ENCODE assay signal across 27 cellular contexts in the genomic region with DNA sequence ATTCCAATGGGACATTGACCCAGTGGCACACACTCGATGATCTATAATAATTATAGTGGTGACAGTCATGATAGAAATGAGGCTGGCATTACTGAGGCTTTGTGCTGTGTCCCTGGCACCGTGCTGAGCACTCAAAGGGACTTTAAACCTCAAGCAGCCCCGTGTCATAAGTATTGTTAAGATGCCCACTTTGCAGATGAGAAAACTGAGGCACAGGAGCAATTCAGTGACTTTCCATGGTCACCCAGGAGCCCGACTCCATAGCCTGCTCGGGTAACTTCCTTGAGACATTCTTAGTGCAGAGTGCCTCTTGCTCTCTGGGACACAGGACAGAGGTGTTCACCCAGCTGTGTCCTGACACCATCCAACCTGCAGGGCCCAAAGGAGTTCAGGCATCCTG.
DNase-seq lines count a peak whose midpoint lies in the region; ATAC-seq, FAIRE-seq and TF ChIP-seq lines count a peak whose summit lies in the region.
"Had no signal": no experiment of that assay in that cellular context is flagged by ENCODE, and none has a peak within 500 bp of the region (broad histone marks: within the 10 kb centered on the region; RNA-seq: fewer than 3 reads in every experiment).

No MANE protein-coding gene starts in this region.

- peak overlapping the region; percentile 14 for H2AFZ ChIP-seq in IMR-90 (replicated peaks; ENCODE audit: low read length, poor library complexity)
- H2AFZ ChIP-seq in K562 (ENCODE audit: low read depth, low read length), result no peak overlapping the region
- H2AFZ ChIP-seq in neuronal stem cell (ENCODE audit: low read length), result no peak overlapping the region

- no peak for TF ChIP-seq EP300 in K562 (IDR thresholded peaks at IDR 0.05; ENCODE audit: low read length)

- H4K5ac ChIP-seq in IMR-90 (ENCODE audit: low read depth, low read length), result no peak overlapping the region

- intact Hi-C loops in IMR-90 (cut with micrococcal nuclease) (no loop called here), K562 (cut with micrococcal nuclease) (no loop called here), mucosa of descending colon (cut with DNase I, micrococcal nuclease) (loop anchor here (10.0 kb wide), 1 partner anchor 172 kb away; a partner anchor contains a TSS)

- H3K27ac ChIP-seq in IMR-90 (ENCODE audit: insufficient read depth, low read length) (no peak overlapping the region), K562 (ENCODE audit: extremely low read depth, low read depth, low read length) (no peak overlapping the region), neuronal stem cell (replicated peaks; ENCODE audit: low read length) (no peak overlapping the region)
- H3K27ac ChIP-seq: BLaER1 had no signal

- H3K18ac ChIP-seq in IMR-90 (ENCODE audit: low read depth, low read length), result no peak overlapping the region
- peak overlapping the region; percentile 72 for H3K18ac ChIP-seq in neuronal stem cell (ENCODE audit: low read length)

- no peak overlapping the region for H2BK15ac ChIP-seq in IMR-90 (ENCODE audit: low read depth, low read length)
- H2BK15ac ChIP-seq in neuronal stem cell (ENCODE audit: low read length), result peak overlapping the region; percentile 47

- no peak overlapping the region for H3K9ac ChIP-seq in IMR-90 (ENCODE audit: low read depth, low read length)
- H3K9ac ChIP-seq in K562 (ENCODE audit: insufficient read depth in 1 of 2, low read depth in 2 of 2, low read length in 2 of 2), result no peak overlapping the region
- peak overlapping the region; percentile 82 for H3K9ac ChIP-seq in neuronal stem cell (ENCODE audit: low read depth, low read length, poor library complexity)
- H3K9ac ChIP-seq: BLaER1 had no signal

- H2AK9ac ChIP-seq in IMR-90 (replicated peaks; ENCODE audit: low read depth, low read length, poor library complexity), result no peak overlapping the region

- H3K9me1 ChIP-seq in IMR-90 (ENCODE audit: insufficient read depth, low read length) (no peaks in the 10 kb centered on the region), K562 (ENCODE audit: control insufficient read depth, insufficient read depth, low read length) (no peaks in the 10 kb centered on the region)

- H2AK5ac ChIP-seq in IMR-90 (ENCODE audit: low read depth, low read length) (no peak overlapping the region), neuronal stem cell (ENCODE audit: low read depth, low read length) (peak overlapping the region; percentile 50)

- H3K4me2 ChIP-seq in IMR-90 (ENCODE audit: low read depth, low read length) (no peak overlapping the region), K562 (ENCODE audit: insufficient read depth, low read length) (no peak overlapping the region), neuronal stem cell (ENCODE audit: insufficient read depth, low read length, poor library complexity, severe bottlenecking) (no peak overlapping the region)
- H3K4me2 ChIP-seq: BLaER1 had no signal

- no peak for TF ChIP-seq CTCF in IMR-90 (conservative IDR thresholded peaks at IDR 0.05; ENCODE audit: low read depth, low read length)
- no peak for TF ChIP-seq CTCF in K562 (IDR thresholded peaks at IDR 0.05 in 2 of 3, conservative IDR thresholded peaks at IDR 0.05 in 1 of 3; ENCODE audit: insufficient read depth in 2 of 3, low read depth in 1 of 3, low read length in 3 of 3)
- no peak for TF ChIP-seq CTCF in mucosa of descending colon (IDR thresholded peaks at IDR 0.05)

- H2BK120ac ChIP-seq in IMR-90 (ENCODE audit: low read depth, low read length) (no peak overlapping the region), neuronal stem cell (ENCODE audit: low read depth, low read length) (no peak overlapping the region)

- in situ Hi-C loops in IMR-90 (cut with MboI; ENCODE audit: low sequenced_read_pairs) (no loop called here), K562 (cut with MboI) (loop anchor here (5.0 kb wide), 1 partner anchor 250 kb away; a partner anchor contains a TSS)

- no peak for ATAC-seq in IMR-90 (ENCODE audit: low read depth)
- ATAC-seq in K562, result no peak
- no peak for ATAC-seq in mucosa of descending colon
- ATAC-seq: GM12878 had no signal

- no peak overlapping the region for H3K56ac ChIP-seq in IMR-90 (ENCODE audit: extremely low read depth, insufficient read depth, low read length)

- H3K23ac ChIP-seq in IMR-90 (ENCODE audit: low read depth, low read length) (no peak overlapping the region), neuronal stem cell (ENCODE audit: low read depth, low read length, poor library complexity) (no peak overlapping the region)

- TF ChIP-seq POLR2A in IMR-90 (IDR thresholded peaks at IDR 0.05; ENCODE audit: low read depth, low read length) (no peak), K562 (conservative IDR thresholded peaks at IDR 0.05) (no peak)

- H3K14ac ChIP-seq in IMR-90 (replicated peaks; ENCODE audit: low read depth, low read length), result no peak overlapping the region
- peak overlapping the region; percentile 72 for H3K14ac ChIP-seq in neuronal stem cell (ENCODE audit: low read length)

- no TSS peak for BruUV-seq in IMR-90 (replicated peaks; lab: Mats Ljungman, UMichigan)
- no TSS peak for BruUV-seq in K562 (replicated peaks; lab: Mats Ljungman, UMichigan)

- H3K4ac ChIP-seq in IMR-90 (ENCODE audit: low read depth, low read length) (no peak overlapping the region), neuronal stem cell (ENCODE audit: low read length) (no peak overlapping the region)

- H3K4me1 ChIP-seq in IMR-90 (ENCODE audit: control insufficient read depth, insufficient read depth, low read length) (no peaks in the 10 kb centered on the region), K562 (replicated peaks in 1 of 2; ENCODE audit: control insufficient read depth in 2 of 2, insufficient read depth in 2 of 2, low read length in 2 of 2) (peaks cover 0 to 8% of the 10 kb centered on the region in 2 experiments; a peak in 2 of 5 replicates), neuronal stem cell (ENCODE audit: control insufficient read depth in 2 of 2, insufficient read depth in 1 of 2, low read depth in 1 of 2, low read length in 2 of 2) (peaks cover 0 to 5% of the 10 kb centered on the region in 2 donors), mucosa of descending colon (ENCODE audit: low read depth) (no peaks in the 10 kb centered on the region)
- H3K4me1 ChIP-seq: BE2C, Caco-2 had no signal

- no peak overlapping the region for H4K8ac ChIP-seq in IMR-90 (ENCODE audit: low read depth in 2 of 2, low read length in 2 of 2)
- no peak overlapping the region for H4K8ac ChIP-seq in neuronal stem cell (ENCODE audit: low read depth, low read length)

- no peak for DNase-seq in IMR-90
- DNase-seq in K562 (ENCODE audit: extremely low read depth in 1 of 4, low spot score in 3 of 4), result no peak
- no peak for DNase-seq in neuronal stem cell (ENCODE audit: low spot score)
- DNase-seq in DMS 273 treated with DMSO at 0.1 percent for 48 hours (lab: John Stamatoyannopoulos, UW), result no peak
- no peak for DNase-seq in SW480 (ENCODE audit: low spot score)
- no peak for DNase-seq in mucosa of descending colon
- DNase-seq: 8988T; ACHN; BE2C; C1 segment of cervical spinal cord; Caco-2; Calu3; CD4-positive, alpha-beta memory T cell; CD4-positive, CD25-positive, alpha-beta regulatory T cell; CD8-positive, alpha-beta memory T cell; DMS153; DMS53; DMS79; DND-41; EL; GDM1 had no signal

- TF ChIP-seq RAD21 in IMR-90 (IDR thresholded peaks at IDR 0.05; ENCODE audit: low read length) (no peak), K562 (CRISPR knock-in tag; conservative IDR thresholded peaks at IDR 0.05 in 1 of 2, IDR thresholded peaks at IDR 0.05 in 1 of 2) (no peak)

- no peak for FAIRE-seq in K562 (lab: Jason Lieb, UNC)
- FAIRE-seq: A204.1, D721Med, GM12878, GM12892, GM18507 had no signal

- POLR2A ChIA-PET in IMR-90 (lab: Charles Lee; ENCODE audit: unreplicated experiment) (no interaction called here), K562 (lab: Yijun Ruan, JAX) (interaction anchor here (0.7 to 1.0 kb wide), 3 partner anchors 10 to 158 kb away, joined by 3 to 5 read pairs (median 4); no protein-coding TSS in a partner anchor)

- no peaks in the 10 kb centered on the region for H3K79me2 ChIP-seq in K562 (ENCODE audit: control insufficient read depth, insufficient read depth, low read length)

- dilution Hi-C loops in IMR-90 (cut with HindIII; ENCODE audit: low sequenced_read_pairs, unreplicated experiment), result no loop called here

- H4K91ac ChIP-seq in IMR-90 (ENCODE audit: insufficient read depth, low read depth, low read length), result no peak overlapping the region
- H4K91ac ChIP-seq in neuronal stem cell (ENCODE audit: low read depth, low read length, poor library complexity), result no peak overlapping the region

- H2BK5ac ChIP-seq in IMR-90 (ENCODE audit: low read depth, low read length, poor library complexity, severe bottlenecking), result no peak overlapping the region
- H2BK5ac ChIP-seq in neuronal stem cell (ENCODE audit: low read length), result no peak overlapping the region

- H3K4me3 ChIP-seq in IMR-90 (ENCODE audit: insufficient read depth, low read depth, low read length) (no peak overlapping the region), K562 (no peak overlapping the region), neuronal stem cell (ENCODE audit: low read length in 2 of 2) (no peak overlapping the region), mucosa of descending colon (no peak overlapping the region)
- H3K4me3 ChIP-seq: BLaER1, GM12878 had no signal

- no peak overlapping the region for H2BK20ac ChIP-seq in IMR-90 (ENCODE audit: low read depth, low read length)

- H3K36me3 ChIP-seq in IMR-90 (ENCODE audit: control insufficient read depth, insufficient read depth, low read length) (no peaks in the 10 kb centered on the region), K562 (ENCODE audit: control insufficient read depth, insufficient read depth, low read length) (no peaks in the 10 kb centered on the region), neuronal stem cell (replicated peaks in 1 of 2; ENCODE audit: control insufficient read depth in 2 of 2, insufficient read depth in 2 of 2, low read length in 2 of 2) (no peaks in the 10 kb centered on the region), mucosa of descending colon (ENCODE audit: low read depth) (no peaks in the 10 kb centered on the region)
- H3K36me3 ChIP-seq: BE2C, BLaER1 had no signal

- 54% methylated on average over 5 of the region's 5 CpGs; no CpG with 5 or more reads in 1 of the 2 experiments for WGBS in IMR-90 (ENCODE audit: extremely low coverage in 2 of 2, insufficient read length in 1 of 2), 2 experiments
- WGBS in K562 (ENCODE audit: insufficient coverage, low coverage, missing lambda C conversion rate), result 7% methylated on average over 5 of the region's 5 CpGs
- WGBS in neuronal stem cell (ENCODE audit: extremely low coverage in 2 of 2, insufficient read length in 2 of 2, insufficient replicate concordance in 1 of 2), 2 donors, result no CpG with 5 or more reads among the region's 5 CpGs

- H4K20me1 ChIP-seq in IMR-90 (ENCODE audit: insufficient read depth, low read length) (no peaks in the 10 kb centered on the region), K562 (replicated peaks; ENCODE audit: control insufficient read depth, insufficient read depth, low read length) (no peaks in the 10 kb centered on the region)
- H4K20me1 ChIP-seq: BLaER1 had no signal

- peaks cover 15% of the 10 kb centered on the region for H3K27me3 ChIP-seq in IMR-90 (ENCODE audit: control insufficient read depth, insufficient read depth, low read length)
- peaks cover 9 to 18% of the 10 kb centered on the region in 2 experiments; a peak in 4 of 5 replicates for H3K27me3 ChIP-seq in K562 (ENCODE audit: control insufficient read depth in 2 of 2, insufficient read depth in 2 of 2, low read length in 2 of 2)
- H3K27me3 ChIP-seq in neuronal stem cell (ENCODE audit: control insufficient read depth in 3 of 3, insufficient read depth in 3 of 3, low read depth in 1 of 3, low read length in 3 of 3), result peaks cover 0 to 8% (median 0%) of the 10 kb centered on the region in 3 experiments
- H3K27me3 ChIP-seq: BE2C, BLaER1 had no signal

- CTCF ChIA-PET in IMR-90 (lab: Yijun Ruan, JAX) (no interaction called here), K562 (lab: Yijun Ruan, JAX; ENCODE audit: low intra/inter-chr PET ratio) (no interaction called here)

- H3K9me3 ChIP-seq in IMR-90 (ENCODE audit: control insufficient read depth, insufficient read depth, low read length) (no peaks in the 10 kb centered on the region), K562 (replicated peaks; ENCODE audit: control insufficient read depth, insufficient read depth, low read depth, low read length) (no peaks in the 10 kb centered on the region), neuronal stem cell (replicated peaks in 1 of 2; ENCODE audit: control insufficient read depth in 2 of 2, insufficient read depth in 1 of 2, low read depth in 1 of 2, low read length in 2 of 2) (no peaks in the 10 kb centered on the region), mucosa of descending colon (no peaks in the 10 kb centered on the region)
- H3K9me3 ChIP-seq: BE2C, BLaER1, Caco-2 had no signal

- H3K79me1 ChIP-seq in IMR-90 (ENCODE audit: low read depth in 1 of 2, low read length in 2 of 2) (no peaks in the 10 kb centered on the region), neuronal stem cell (ENCODE audit: low read depth, low read length) (no peaks in the 10 kb centered on the region)

- no peak overlapping the region for H2BK12ac ChIP-seq in neuronal stem cell (ENCODE audit: low read length)

Comparison
In these comparisons a context has a peak if more than half of its experiments do, and no peak if none do; other contexts are left out.
1. intact Hi-C loops: an anchor here in mucosa of descending colon (10.0 kb wide); none called in IMR-90 and K562.